Comparison of ENCODE assay signal across 7 cellular contexts in the genomic region with DNA sequence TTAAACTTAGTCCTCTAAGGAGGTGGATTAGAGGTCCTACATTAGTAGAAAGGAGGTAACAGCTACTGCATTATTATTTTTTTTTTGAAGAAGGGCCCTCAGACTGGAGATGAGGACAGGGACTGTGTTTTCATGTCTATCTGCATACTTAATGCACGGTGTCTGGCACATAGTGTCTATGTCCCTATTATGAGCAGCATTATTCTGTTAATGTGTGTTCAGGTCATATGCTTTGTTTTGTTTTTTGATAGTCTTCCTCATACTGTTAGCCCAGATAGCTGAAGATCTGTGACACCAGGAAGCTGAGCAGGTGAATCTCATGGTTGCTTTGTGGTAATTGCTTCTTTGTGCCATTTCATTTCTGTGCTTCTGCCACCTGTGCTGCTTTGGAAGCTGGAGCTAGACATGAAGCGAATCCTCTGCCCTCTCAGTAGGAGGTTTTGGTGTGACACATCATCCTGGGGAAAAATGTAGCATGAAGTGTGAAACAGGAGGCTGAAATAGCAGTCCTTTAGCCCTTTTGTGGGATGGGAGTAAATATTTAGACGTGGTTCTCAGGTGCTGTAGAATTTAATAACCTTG. TPM values are rescaled to one million over a fixed set of nuclear protein-coding genes. Genes with fewer than 3 reads are reported as not detected.
DNase-seq lines count a peak whose midpoint lies in the region; ATAC-seq and TF ChIP-seq lines count a peak whose summit lies in the region.

No MANE protein-coding gene starts in this region.

- DNase-seq in T-cell (peak in 15 of 34 experiments; percentile 27 to 70 (median 43)), esophagus squamous epithelium (lab: John Stamatoyannopoulos, UW) (no peak)
- DNase-seq in stimulated activated naive B cell treated with anti-CD40 and anti-IgM and Interleukin-4, amounts not matched to agents 10 μg/mL and 1 μg/mL and 100 μg/mL, for 72 hours = no peak

- H3K9me3 Mint-ChIP-seq in IgD-negative memory B cell (no peaks in the 10 kb centered on the region), T-cell (no peaks in the 10 kb centered on the region)
- H3K9me3 Mint-ChIP-seq in stimulated activated naive B cell treated with anti-CD40 and anti-IgM and Interleukin-4, amounts not matched to agents 10 μg/mL and 1 μg/mL and 100 μg/mL, for 72 hours = peaks cover 0 to under 1% of the 10 kb centered on the region in 2 donors

- peak; percentile 2 to 38 (median 26) for ATAC-seq in T-cell (replicated peaks in 1 of 4)
- ATAC-seq in stimulated activated naive B cell treated with anti-CD40 and anti-IgM and Interleukin-4, amounts not matched to agents 10 μg/mL and 1 μg/mL and 100 μg/mL, for 72 hours (replicated peaks) = no peak
- no peak for ATAC-seq in GM18907 (IDR thresholded peaks at IDR 0.05; ENCODE audit: unreplicated experiment)
- ATAC-seq in HG02610 (IDR thresholded peaks at IDR 0.05; ENCODE audit: unreplicated experiment) = no peak
- no peak for ATAC-seq in HG03457 (IDR thresholded peaks at IDR 0.05; ENCODE audit: unreplicated experiment)

- peaks cover 2% of the 10 kb centered on the region for H3K27me3 Mint-ChIP-seq in IgD-negative memory B cell
- no peaks in the 10 kb centered on the region for H3K27me3 Mint-ChIP-seq in T-cell
- no peaks in the 10 kb centered on the region for H3K27me3 Mint-ChIP-seq in stimulated activated naive B cell treated with anti-CD40 and anti-IgM and Interleukin-4, amounts not matched to agents 10 μg/mL and 1 μg/mL and 100 μg/mL, for 72 hours

- H3K36me3 ChIP-seq in esophagus squamous epithelium = peaks cover 0 to 8% (median 0%) of the 10 kb centered on the region in 3 donors

- H3K36me3 Mint-ChIP-seq in IgD-negative memory B cell (peaks cover 6% of the 10 kb centered on the region), T-cell (peaks cover 29% of the 10 kb centered on the region)
- peaks cover 40 to 57% of the 10 kb centered on the region in 2 donors for H3K36me3 Mint-ChIP-seq in stimulated activated naive B cell treated with anti-CD40 and anti-IgM and Interleukin-4, amounts not matched to agents 10 μg/mL and 1 μg/mL and 100 μg/mL, for 72 hours

- H3K4me3 ChIP-seq in esophagus squamous epithelium = peak overlapping the region in 2 of 4 donors; percentile 12 to 18

- TF ChIP-seq POLR2A in esophagus squamous epithelium (IDR thresholded peaks at IDR 0.05) = no peak

- no peaks in the 10 kb centered on the region for H3K27me3 ChIP-seq in esophagus squamous epithelium

- CTCF ChIA-PET in T-cell (lab: Charles Lee) = interaction anchor here in 1 of 2 donors (0.6 to 6.7 kb wide), 8 partner anchors 8 to 50 kb away, joined by 3 to 64 read pairs (median 6); a partner anchor contains a TSS

- H3K4me1 Mint-ChIP-seq in IgD-negative memory B cell = peaks cover 56 to 80% (median 70%) of the 10 kb centered on the region in 3 donors
- H3K4me1 Mint-ChIP-seq in T-cell = peaks cover 88 to 95% (median 94%) of the 10 kb centered on the region in 3 donors
- peaks cover 59 to 85% of the 10 kb centered on the region in 2 donors for H3K4me1 Mint-ChIP-seq in stimulated activated naive B cell treated with anti-CD40 and anti-IgM and Interleukin-4, amounts not matched to agents 10 μg/mL and 1 μg/mL and 100 μg/mL, for 72 hours

- H3K9me3 ChIP-seq in esophagus squamous epithelium = no peaks in the 10 kb centered on the region

- WGBS in esophagus squamous epithelium, 2 donors = 70 to 97% methylated on average over 3 of the region's 3 CpGs

- intact Hi-C loops in esophagus squamous epithelium (cut with DNase I) = no loop called here

- H3K4me1 ChIP-seq in esophagus squamous epithelium = peaks cover 9 to 89% (median 47%) of the 10 kb centered on the region in 3 donors

- TF ChIP-seq CTCF in esophagus squamous epithelium (IDR thresholded peaks at IDR 0.05) = no peak

- H3K27ac ChIP-seq in esophagus squamous epithelium = peak overlapping the region; percentile 32 to 91 (median 78)

- peak overlapping the region; percentile 89 to 94 (median 94) for H3K27ac Mint-ChIP-seq in IgD-negative memory B cell
- peak overlapping the region; percentile 98 to 99 for H3K27ac Mint-ChIP-seq in T-cell
- peak overlapping the region; percentile 99 for H3K27ac Mint-ChIP-seq in stimulated activated naive B cell treated with anti-CD40 and anti-IgM and Interleukin-4, amounts not matched to agents 10 μg/mL and 1 μg/mL and 100 μg/mL, for 72 hours

- POLR2A ChIA-PET in T-cell (lab: Charles Lee) = interaction anchor here (0.5 to 3.2 kb wide), 9 partner anchors 9 to 158 kb away, joined by 3 to 22 read pairs (median 3); a partner anchor contains a TSS

- peak overlapping the region; percentile 68 to 92 (median 76) for H3K4me3 Mint-ChIP-seq in IgD-negative memory B cell
- H3K4me3 Mint-ChIP-seq in T-cell = peak overlapping the region; percentile 83 to 93 (median 92)
- H3K4me3 Mint-ChIP-seq in stimulated activated naive B cell treated with anti-CD40 and anti-IgM and Interleukin-4, amounts not matched to agents 10 μg/mL and 1 μg/mL and 100 μg/mL, for 72 hours = peak overlapping the region; percentile 76 to 78

RNA-seq across cellular contexts. Expression of a gene that starts 15.8 kb away (rescaled TPM):
- 624 TPM for polyA plus RNA-seq in IgD-negative memory B cell
- total RNA-seq in T-cell (100 to 1,000 TPM; 120 to 254 (median 123) TPM), esophagus squamous epithelium (10 to 100 TPM; 15.1 to 34.9 (median 23.8) TPM)

Comparison
In these comparisons a context has a peak if more than half of its experiments do, and no peak if none do; other contexts are left out.
1. ATAC-seq: peak in T-cell (4 of 4); none in stimulated activated naive B cell treated with anti-CD40 and anti-IgM and Interleukin-4, amounts not matched to agents 10 μg/mL and 1 μg/mL and 100 μg/mL, for 72 hours (0 of 2), GM18907 (single experiment), HG02610 (single experiment) and HG03457 (single experiment).
2. Peak in every context shown above with its lines, with median percentiles within 50 percentile points of each other: H3K27ac Mint-ChIP-seq and H3K4me3 Mint-ChIP-seq.